ENCODE assay signal across 9 cellular contexts in the genomic region with DNA sequence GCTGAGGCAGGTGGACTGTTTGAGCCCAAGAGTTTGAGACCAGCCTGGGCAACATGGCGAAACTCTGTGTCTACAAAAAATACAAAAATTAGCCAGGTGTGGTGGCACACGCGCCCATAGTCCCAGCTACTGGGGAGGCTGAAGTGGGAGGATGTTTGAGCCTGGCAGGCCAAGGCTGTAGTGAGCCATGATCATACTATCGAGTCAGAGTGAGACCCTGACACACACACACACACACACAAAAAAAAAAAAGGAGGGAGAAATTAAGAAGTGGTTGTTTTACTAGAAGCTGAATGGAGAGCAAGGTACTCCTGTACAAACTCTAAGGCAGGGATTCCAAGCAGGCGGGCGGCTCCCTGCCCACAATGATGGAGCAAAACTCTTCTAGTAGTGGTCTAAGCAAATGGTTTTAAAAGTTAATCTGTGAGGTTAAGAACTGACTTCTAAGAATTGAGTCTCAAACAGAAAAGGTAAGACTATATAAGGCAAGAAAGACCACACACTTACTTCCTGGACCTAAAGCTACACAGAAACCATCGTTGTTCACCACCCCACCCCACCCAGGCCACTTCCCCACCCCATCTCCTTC. TPM values are rescaled to one million over a fixed set of nuclear protein-coding genes. Genes with fewer than 3 reads are reported as not detected.
DNase-seq lines count a peak whose midpoint lies in the region; ATAC-seq and TF ChIP-seq lines count a peak whose summit lies in the region.
"Had no signal": no experiment of that assay in that cellular context is flagged by ENCODE, and none has a peak within 500 bp of the region (broad histone marks: within the 10 kb centered on the region; RNA-seq: fewer than 3 reads in every experiment).

No MANE protein-coding gene starts in this region.

- peaks cover 45% of the 10 kb centered on the region for H3K27me3 Mint-ChIP-seq in type B pancreatic cell
- H3K27me3 Mint-ChIP-seq in endodermal cell (ENCODE audit: insufficient read depth), result peaks cover 35% of the 10 kb centered on the region

- ATAC-seq in left ventricle myocardium superior (no peak), heart right ventricle (no peak), HG03045 (IDR thresholded peaks at IDR 0.05; ENCODE audit: unreplicated experiment) (no peak)

- H3K9me3 ChIP-seq in heart right ventricle, result no peaks in the 10 kb centered on the region
- H3K9me3 ChIP-seq in Peyer's patch, result no peaks in the 10 kb centered on the region
- no peaks in the 10 kb centered on the region for H3K9me3 ChIP-seq in duodenal mucosa (ENCODE audit: control insufficient read depth in 1 of 2, low read length in 2 of 2)
- no peaks in the 10 kb centered on the region for H3K9me3 ChIP-seq in endodermal cell (ENCODE audit: control insufficient read depth, low read length)

- H3K4me1 ChIP-seq in heart right ventricle (peaks cover 0 to 61% (median 22%) of the 10 kb centered on the region in 9 donors), Peyer's patch (peaks cover 0 to 14% (median 0%) of the 10 kb centered on the region in 4 donors), duodenal mucosa (ENCODE audit: control insufficient read depth in 1 of 2, insufficient read depth in 2 of 2, low read length in 2 of 2) (peaks cover 11 to 17% of the 10 kb centered on the region in 2 donors), endodermal cell (ENCODE audit: control insufficient read depth, insufficient read depth, low read length) (peaks cover 5% of the 10 kb centered on the region)

- no peaks in the 10 kb centered on the region for H3K36me3 Mint-ChIP-seq in type B pancreatic cell
- no peaks in the 10 kb centered on the region for H3K36me3 Mint-ChIP-seq in endodermal cell (ENCODE audit: low read depth)

- peak overlapping the region in 5 of 10 donors; percentile 30 to 92 (median 46) for H3K27ac ChIP-seq in heart right ventricle
- H3K27ac ChIP-seq in Peyer's patch, result peak overlapping the region; percentile 85 to 94 (median 90)
- peak overlapping the region; percentile 17 for H3K27ac ChIP-seq in duodenal mucosa (ENCODE audit: low read depth, low read length)
- H3K27ac ChIP-seq in endodermal cell (ENCODE audit: low read depth, low read length), result no peak overlapping the region

- H3K4me3 ChIP-seq in heart right ventricle (peak overlapping the region in 1 of 10 donors; percentile 76), Peyer's patch (peak overlapping the region; percentile 35 to 73 (median 72)), duodenal mucosa (ENCODE audit: low read depth in 1 of 2, low read length in 2 of 2) (no peak overlapping the region), endodermal cell (ENCODE audit: low read length) (no peak overlapping the region)

- no peaks in the 10 kb centered on the region for H3K27me3 ChIP-seq in heart right ventricle
- H3K27me3 ChIP-seq in Peyer's patch, result no peaks in the 10 kb centered on the region
- H3K27me3 ChIP-seq in duodenal mucosa (ENCODE audit: control insufficient read depth in 1 of 2, insufficient read depth in 2 of 2, low read length in 2 of 2), result peaks cover 0 to 8% of the 10 kb centered on the region in 2 donors
- peaks cover 28% of the 10 kb centered on the region for H3K27me3 ChIP-seq in endodermal cell (ENCODE audit: control insufficient read depth, insufficient read depth, low read length, poor library complexity, severe bottlenecking)

- H3K36me3 ChIP-seq in heart right ventricle, result no peaks in the 10 kb centered on the region
- no peaks in the 10 kb centered on the region for H3K36me3 ChIP-seq in Peyer's patch
- H3K36me3 ChIP-seq in duodenal mucosa (ENCODE audit: control insufficient read depth in 1 of 2, insufficient read depth in 2 of 2, low read length in 2 of 2), result no peaks in the 10 kb centered on the region
- H3K36me3 ChIP-seq in endodermal cell (ENCODE audit: control insufficient read depth, insufficient read depth, low read length), result no peaks in the 10 kb centered on the region

- no peak for TF ChIP-seq CTCF in heart right ventricle (IDR thresholded peaks at IDR 0.05)
- no peak for TF ChIP-seq CTCF in Peyer's patch (IDR thresholded peaks at IDR 0.05)
- no peak for TF ChIP-seq CTCF in type B pancreatic cell (conservative IDR thresholded peaks at IDR 0.05)
- TF ChIP-seq CTCF in endodermal cell (conservative IDR thresholded peaks at IDR 0.05), result no peak

- H3K4me1 Mint-ChIP-seq in type B pancreatic cell (ENCODE audit: unreplicated experiment) (peaks cover 26% of the 10 kb centered on the region), endodermal cell (peaks cover 27% of the 10 kb centered on the region)

- H3K27ac Mint-ChIP-seq in type B pancreatic cell (no peak overlapping the region), endodermal cell (no peak overlapping the region)

- DNase-seq in left ventricle myocardium superior, result peak; percentile 28
- no peak for DNase-seq in heart right ventricle
- DNase-seq in Peyer's patch, result peak in 1 of 3 donors; percentile 67
- DNase-seq in type B pancreatic cell (ENCODE audit: extremely low spot score, unreplicated experiment), result no peak
- no peak for DNase-seq in dermis blood vessel endothelial cell
- no peak for DNase-seq in endodermal cell
- DNase-seq: NCI-H510A had no signal

- TF ChIP-seq POLR2A in Peyer's patch (IDR thresholded peaks at IDR 0.05), result no peak

- H3K9me3 Mint-ChIP-seq in type B pancreatic cell, result no peaks in the 10 kb centered on the region
- no peaks in the 10 kb centered on the region for H3K9me3 Mint-ChIP-seq in endodermal cell

- H3K9ac ChIP-seq in duodenal mucosa (ENCODE audit: low read depth in 1 of 2, low read length in 2 of 2), result peak overlapping the region; percentile 11 to 21
- H3K9ac ChIP-seq in endodermal cell (ENCODE audit: extremely low read depth, low read length, poor library complexity, severe bottlenecking), result no peak overlapping the region

- intact Hi-C loops in left ventricle myocardium superior (cut with micrococcal nuclease), result loop anchor here (5.0 kb wide), 1 partner anchor 116 kb away; no protein-coding TSS in a partner anchor
- intact Hi-C loops in heart right ventricle (cut with DNase I), result loop anchor here in 3 of 10 donors (2.0 to 10.0 kb wide), 4 partner anchors 63 to 196 kb away; no protein-coding TSS in a partner anchor

- peak overlapping the region; percentile 91 for H3K4me3 Mint-ChIP-seq in type B pancreatic cell
- no peak overlapping the region for H3K4me3 Mint-ChIP-seq in endodermal cell

- WGBS in heart right ventricle, 2 donors, result 82 to 85% methylated on average over 7 of the region's 7 CpGs
- WGBS in endodermal cell (ENCODE audit: insufficient coverage in 1 of 2, insufficient read length in 1 of 2), 2 experiments, result 87 to 92% methylated on average over 5 to 6 of the region's 7 CpGs

RNA-seq across cellular contexts. Expression of a gene that starts 2.6 kb away (rescaled TPM):
- total RNA-seq in left ventricle myocardium superior (6.9 TPM), heart right ventricle (10 to 100 TPM in 1 of 10 donors, 1 to 10 TPM in 9; 4.2 to 20.1 (median 7.3) TPM), Peyer's patch (100 to 1,000 TPM in 1 of 4 donors, 10 to 100 TPM in 3; 24.8 to 215 (median 32.0) TPM), type B pancreatic cell (ENCODE audit: low replicate concordance) (3.1 and 14.2 TPM in 2 replicates), dermis blood vessel endothelial cell (5.6 and 7.6 TPM in 2 replicates), endodermal cell (10 to 100 TPM in 1 of 2 donors, 1 to 10 TPM in 1; 6.2 to 10.6 TPM)
- polyA plus RNA-seq in heart right ventricle, result 1 to 10 TPM; 1.1 to 2.3 TPM
- polyA plus RNA-seq in endodermal cell (2013, experiment 1 of 2), result 3.2 TPM
- polyA plus RNA-seq in endodermal cell (2013, experiment 2 of 2), result 2.2 TPM

Comparison
In these comparisons a context has a peak if more than half of its experiments do, and no peak if none do; other contexts are left out.
1. H3K4me3 ChIP-seq: peak in Peyer's patch (4 of 4); none in duodenal mucosa (0 of 2) and endodermal cell (single experiment).